Comparison of ENCODE assay signal across 29 cellular contexts in the genomic region with DNA sequence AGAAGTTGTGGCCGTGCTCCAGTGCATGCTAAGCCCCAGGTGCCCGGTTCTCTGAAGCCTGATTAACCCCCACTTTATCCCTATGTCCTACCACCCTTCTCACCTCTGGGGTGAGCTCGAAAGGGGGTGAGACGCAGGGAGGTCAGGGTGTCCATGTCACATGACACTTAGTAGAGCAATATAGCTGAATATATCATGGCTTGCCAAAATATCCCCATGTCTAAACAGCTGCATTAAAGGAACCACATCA.
"Had no signal": no experiment of that assay in that cellular context is flagged by ENCODE, and none has a peak within 500 bp of the region (broad histone marks: within the 10 kb centered on the region; RNA-seq: fewer than 3 reads in every experiment).

No MANE protein-coding gene starts in this region.

- ATAC-seq: activated CD8-positive, alpha-beta T cell treated with anti-CD3 and anti-CD28 coated beads for 36 hours; activated T-cell treated with anti-CD3 and anti-CD28 coated beads, Interleukin-2, amount 50 U/mL, for 4 hours; activated T-helper 17 cell treated with anti-CD3 and anti-CD28 coated beads, Interleukin-2, amount 50 U/mL, for 72 hours; left lung; lower lobe of right lung; naive thymus-derived CD4-positive, alpha-beta T cell; psoas muscle; stimulated activated naive CD8-positive, alpha-beta T cell treated with anti-CD3 and anti-CD28 coated beads, Interleukin-15, Interleukin-2, amounts not matched to agents 100 U/mL and 50 U/mL, for 24 hours had no signal

- H3K27ac Mint-ChIP-seq: activated CD8-positive, alpha-beta T cell treated with anti-CD3 and anti-CD28 coated beads for 36 hours; activated naive CD8-positive, alpha-beta T cell; activated T-helper 17 cell treated with anti-CD3 and anti-CD28 coated beads, Interleukin-2, amount 50 U/mL, for 72 hours; naive thymus-derived CD4-positive, alpha-beta T cell; T-helper 1 cell treated with Interleukin-12 subunit alpha and Interleukin-12 subunit beta and Interleukin-4 antibody, amounts not matched to agents 30 μg/mL and 1 μg/mL, for 36 hours; type B pancreatic cell had no signal

- H3K79me2 ChIP-seq: parathyroid adenoma had no signal

- H3K4me3 ChIP-seq: gastrocnemius medialis, left lung, lower lobe of right lung, psoas muscle, right atrium auricular region, testis had no signal

- H3K4me1 Mint-ChIP-seq: activated T-helper 17 cell treated with anti-CD3 and anti-CD28 coated beads, Interleukin-2, amount 50 U/mL, for 72 hours; naive thymus-derived CD4-positive, alpha-beta T cell had no signal

- H3K36me3 Mint-ChIP-seq: type B pancreatic cell had no signal

- DNase-seq: activated CD4-positive, alpha-beta T cell treated with anti-CD3 and anti-CD28 coated beads for 48 hours; activated CD8-positive, alpha-beta T cell treated with anti-CD3 and anti-CD28 coated beads for 36 hours; activated naive CD4-positive, alpha-beta T cell; activated T-cell treated with anti-CD3 and anti-CD28 coated beads, Interleukin-2, amount 50 U/mL, for 4 hours; anterior cingulate cortex; dermis blood vessel endothelial cell; effector CD4-positive, alpha-beta T cell; gastrocnemius medialis; glutamatergic neuron; left lung; lower lobe of right lung; mesenchymal stem cell; naive thymus-derived CD4-positive, alpha-beta T cell; nucleus accumbens; stimulated activated CD4-positive, alpha-beta T cell treated with anti-CD3 and anti-CD28 coated beads, Interleukin-12 subunit alpha, Interleukin-12 subunit beta, amount 100 ng/mL, for 4 hours; stimulated activated CD4-positive, alpha-beta T cell treated with anti-CD3 and anti-CD28 coated beads, Interleukin-4, amount 100 ng/mL, for 1 hour; stimulated activated naive CD8-positive, alpha-beta T cell treated with anti-CD3 and anti-CD28 coated beads, Interleukin-15, Interleukin-2, amounts not matched to agents 100 U/mL and 50 U/mL, for 24 hours; SW 1271; T-helper 9 cell; testis had no signal

- H3K9ac ChIP-seq: parathyroid adenoma had no signal

- H3K27ac ChIP-seq: epithelial cell of prostate, left lung, parathyroid adenoma, right atrium auricular region had no signal

- H2AFZ ChIP-seq: parathyroid adenoma had no signal

- H3K27me3 Mint-ChIP-seq: type B pancreatic cell had no signal

- H3K4me3 Mint-ChIP-seq: activated CD8-positive, alpha-beta T cell treated with anti-CD3 and anti-CD28 coated beads for 36 hours; activated naive CD8-positive, alpha-beta T cell; activated T-cell treated with anti-CD3 and anti-CD28 coated beads, Interleukin-2, amount 50 U/mL, for 4 hours; activated T-helper 17 cell treated with anti-CD3 and anti-CD28 coated beads, Interleukin-2, amount 50 U/mL, for 72 hours; naive thymus-derived CD4-positive, alpha-beta T cell; neural crest cell; T-helper 1 cell treated with Interleukin-12 subunit alpha and Interleukin-12 subunit beta and Interleukin-4 antibody, amounts not matched to agents 30 μg/mL and 1 μg/mL, for 36 hours; type B pancreatic cell had no signal

- H3K27me3 ChIP-seq: left lung, right atrium auricular region, testis had no signal

- H3K4me1 ChIP-seq: parathyroid adenoma, psoas muscle had no signal

- H3K36me3 ChIP-seq: gastrocnemius medialis, left lung, lower lobe of right lung, right atrium auricular region had no signal

- H3K9me3 ChIP-seq: gastrocnemius medialis, psoas muscle, testis had no signal
